In the genomic region with DNA sequence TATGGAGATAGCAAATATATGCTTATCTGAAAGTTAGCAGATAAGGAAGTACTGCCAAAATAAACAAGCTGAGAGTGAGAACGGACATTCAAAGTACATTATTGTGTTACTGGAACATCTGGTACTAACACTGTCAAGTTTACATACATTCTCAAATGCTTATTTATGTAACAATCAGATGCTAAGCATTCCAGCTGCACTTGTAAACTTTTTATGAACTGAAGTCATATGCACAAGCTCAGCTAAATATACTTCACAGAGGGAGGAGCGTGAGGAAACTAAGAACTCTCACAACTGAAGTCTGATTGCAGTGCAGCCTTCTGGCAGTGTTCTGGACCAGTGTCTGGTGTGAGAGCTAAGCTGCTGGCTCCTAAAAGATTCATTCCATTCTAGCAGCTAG, we compare ENCODE assay signal across 11 cellular contexts.
DNase-seq lines count a peak whose midpoint lies in the region; ATAC-seq, FAIRE-seq and TF ChIP-seq lines count a peak whose summit lies in the region.
"Had no signal": no experiment of that assay in that cellular context is flagged by ENCODE, and none has a peak within 500 bp of the region (broad histone marks: within the 10 kb centered on the region; RNA-seq: fewer than 3 reads in every experiment).

No MANE protein-coding gene starts in this region.

- no peak overlapping the region for H2AFZ ChIP-seq in hepatocyte

- no peaks in the 10 kb centered on the region for H3K9me2 ChIP-seq in hepatocyte (replicated peaks; ENCODE audit: insufficient read depth)

- peak overlapping the region; percentile 15 for H3K4me2 ChIP-seq in hepatocyte

- no peaks in the 10 kb centered on the region for H3K36me3 ChIP-seq in hepatocyte (replicated peaks; ENCODE audit: insufficient read depth, low read depth)

- H3K9me3 ChIP-seq in hepatocyte (ENCODE audit: low read depth) = no peaks in the 10 kb centered on the region
- no peaks in the 10 kb centered on the region for H3K9me3 ChIP-seq in T-helper 17 cell (ENCODE audit: control insufficient read depth, low read length, poor library complexity, severe bottlenecking)

- no peak overlapping the region for H3K4me3 Mint-ChIP-seq in T-helper 17 cell

- no peaks in the 10 kb centered on the region for H3K27me3 Mint-ChIP-seq in T-helper 17 cell

- no peaks in the 10 kb centered on the region for H4K20me1 ChIP-seq in hepatocyte (ENCODE audit: insufficient read depth, poor library complexity, severe bottlenecking)

- TF ChIP-seq CTCF in HFF-Myc (IDR thresholded peaks at IDR 0.05; ENCODE audit: low read depth, low read length, missing control alignments) (no peak), hepatocyte (IDR thresholded peaks at IDR 0.05; ENCODE audit: poor library complexity) (no peak)

- H3K4me3 ChIP-seq in HFF-Myc (replicated peaks; ENCODE audit: low read depth, low read length) (no peak overlapping the region), hepatocyte (no peak overlapping the region)
- H3K4me3 ChIP-seq: skin epidermis had no signal

- no peaks in the 10 kb centered on the region for H3K79me2 ChIP-seq in hepatocyte

- DNase-seq in HFF-Myc (ENCODE audit: extremely low read depth, low read depth) (peak; percentile 81), astrocyte of the hippocampus (ENCODE audit: low read depth, low spot score) (peak; percentile 56), hepatocyte (ENCODE audit: low spot score) (peak; percentile 76), smooth muscle cell of the brain vasculature (ENCODE audit: low read depth, low spot score) (peak; percentile 57), T-helper 17 cell (no peak), GM12892 (ENCODE audit: insufficient read length) (no peak), iPS-NIHi7 (ENCODE audit: extremely low spot score) (no peak)
- DNase-seq: Kasumi-1, substantia nigra had no signal

- no peaks in the 10 kb centered on the region for H3K4me1 Mint-ChIP-seq in T-helper 17 cell

- no peak for ATAC-seq in T-helper 17 cell

- H3K27ac Mint-ChIP-seq in T-helper 17 cell = no peak overlapping the region

- peaks cover 18% of the 10 kb centered on the region for H3K4me1 ChIP-seq in hepatocyte (ENCODE audit: insufficient read depth)

- no peaks in the 10 kb centered on the region for H3K27me3 ChIP-seq in hepatocyte

- WGBS in hepatocyte (ENCODE audit: low lambda C conversion rate, missing lambda C conversion rate) = 10% methylated on average over 2 of the region's 2 CpGs

- H3K36me3 Mint-ChIP-seq in T-helper 17 cell (ENCODE audit: low read depth) = peaks cover 2% of the 10 kb centered on the region

- H3K27ac ChIP-seq in hepatocyte = peak overlapping the region; percentile 42
- H3K27ac ChIP-seq: RWPE1, skin epidermis had no signal

- FAIRE-seq in GM12892 (lab: Jason Lieb, UNC) = no peak

- no peak for TF ChIP-seq POLR2A in GM12892 (IDR thresholded peaks at IDR 0.05; ENCODE audit: low read depth, low read length)

Comparison
In these comparisons a context has a peak if more than half of its experiments do, and no peak if none do; other contexts are left out.
1. DNase-seq: peak in HFF-Myc (single experiment), astrocyte of the hippocampus (single experiment), hepatocyte (single experiment) and smooth muscle cell of the brain vasculature (single experiment); none in T-helper 17 cell (0 of 3), GM12892 (single experiment) and iPS-NIHi7 (single experiment).